In genomic region chr1:210372931-210373627, GRCh38 we compare ENCODE assay signal across 12 cellular contexts. TPM values are rescaled to one million over a fixed set of nuclear protein-coding genes. Genes with fewer than 3 reads are reported as not detected.
DNase-seq lines count a peak whose midpoint lies in the region; ATAC-seq and TF ChIP-seq lines count a peak whose summit lies in the region.
"Had no signal": no experiment of that assay in that cellular context is flagged by ENCODE, and none has a peak within 500 bp of the region (broad histone marks: within the 10 kb centered on the region; RNA-seq: fewer than 3 reads in every experiment).

No MANE protein-coding gene starts in this region.

- no peaks in the 10 kb centered on the region for H3K9me3 Mint-ChIP-seq in stimulated activated naive CD8-positive, alpha-beta T cell treated with anti-CD3 and anti-CD28 coated beads, Interleukin-15, Interleukin-2, amounts not matched to agents 100 ng/mL and 50 ng/mL, for 24 hours

- H3K4me1 Mint-ChIP-seq in stimulated activated naive CD8-positive, alpha-beta T cell treated with anti-CD3 and anti-CD28 coated beads, Interleukin-15, Interleukin-2, amounts not matched to agents 100 ng/mL and 50 ng/mL, for 24 hours (ENCODE audit: low read depth) = peaks cover 34% of the 10 kb centered on the region

- intact Hi-C loops in esophagus squamous epithelium (cut with DNase I) = no loop called here

- no peak for DNase-seq in stimulated activated naive CD8-positive, alpha-beta T cell treated with anti-CD3 and anti-CD28 coated beads, Interleukin-15, Interleukin-2, amounts not matched to agents 100 U/mL and 50 U/mL, for 24 hours
- DNase-seq in RWPE2 (ENCODE audit: low spot score) (no peak), esophagus squamous epithelium (lab: John Stamatoyannopoulos, UW) (no peak), mesenteric fat pad (ENCODE audit: low spot score) (no peak), amygdala (lab: John Stamatoyannopoulos, UW) (no peak), amniotic stem cell (lab: John Stamatoyannopoulos, UW) (no peak)
- DNase-seq: central memory CD4-positive, alpha-beta T cell; NCI-H510A treated with DMSO at 0.1 percent for 48 hours; stimulated activated CD4-positive, alpha-beta T cell treated with anti-CD3 and anti-CD28 coated beads, Interleukin-4, amount 100 ng/mL, for 4 hours had no signal

- no peak for TF ChIP-seq CTCF in RWPE2 (IDR thresholded peaks at IDR 0.05; ENCODE audit: poor library complexity, severe bottlenecking)
- TF ChIP-seq CTCF in esophagus squamous epithelium (IDR thresholded peaks at IDR 0.05) = no peak

- ATAC-seq in stimulated activated naive CD8-positive, alpha-beta T cell treated with anti-CD3 and anti-CD28 coated beads, Interleukin-15, Interleukin-2, amounts not matched to agents 100 U/mL and 50 U/mL, for 24 hours = no peak
- no peak for ATAC-seq in RWPE2 (ENCODE audit: low read depth)
- ATAC-seq in HG03025 (IDR thresholded peaks at IDR 0.05; ENCODE audit: low FRiP score, unreplicated experiment) = no peak

- peaks cover 18% of the 10 kb centered on the region for H3K4me1 ChIP-seq in RWPE2 (ENCODE audit: insufficient read depth, poor library complexity, severe bottlenecking)
- peaks cover 4 to 32% (median 14%) of the 10 kb centered on the region in 3 donors for H3K4me1 ChIP-seq in esophagus squamous epithelium

- peak overlapping the region; percentile 91 for H3K27ac Mint-ChIP-seq in stimulated activated naive CD8-positive, alpha-beta T cell treated with anti-CD3 and anti-CD28 coated beads, Interleukin-15, Interleukin-2, amounts not matched to agents 100 ng/mL and 50 ng/mL, for 24 hours

- no peaks in the 10 kb centered on the region for H3K27me3 Mint-ChIP-seq in stimulated activated naive CD8-positive, alpha-beta T cell treated with anti-CD3 and anti-CD28 coated beads, Interleukin-15, Interleukin-2, amounts not matched to agents 100 ng/mL and 50 ng/mL, for 24 hours

- peak overlapping the region; percentile 58 for H3K27ac ChIP-seq in RWPE2 (ENCODE audit: poor library complexity, severe bottlenecking)
- H3K27ac ChIP-seq in esophagus squamous epithelium = peak overlapping the region; percentile 46 to 82 (median 62)
- H3K27ac ChIP-seq: C4-2B had no signal

- no peaks in the 10 kb centered on the region for H3K36me3 ChIP-seq in RWPE2 (ENCODE audit: low read depth)
- H3K36me3 ChIP-seq in esophagus squamous epithelium = no peaks in the 10 kb centered on the region

- H3K4me3 ChIP-seq in RWPE2 (ENCODE audit: severe bottlenecking) (no peak overlapping the region), esophagus squamous epithelium (no peak overlapping the region)

- H3K27me3 ChIP-seq in RWPE2 (ENCODE audit: insufficient read depth, poor library complexity, severe bottlenecking) = no peaks in the 10 kb centered on the region
- H3K27me3 ChIP-seq in esophagus squamous epithelium = no peaks in the 10 kb centered on the region

- WGBS in esophagus squamous epithelium, 2 donors = 62 to 65% methylated on average over 6 of the region's 6 CpGs

- TF ChIP-seq POLR2A in esophagus squamous epithelium (IDR thresholded peaks at IDR 0.05) = no peak

- no peaks in the 10 kb centered on the region for H3K36me3 Mint-ChIP-seq in stimulated activated naive CD8-positive, alpha-beta T cell treated with anti-CD3 and anti-CD28 coated beads, Interleukin-15, Interleukin-2, amounts not matched to agents 100 ng/mL and 50 ng/mL, for 24 hours (ENCODE audit: low read depth)

- H3K9me3 ChIP-seq in RWPE2 (ENCODE audit: severe bottlenecking) = no peaks in the 10 kb centered on the region
- no peaks in the 10 kb centered on the region for H3K9me3 ChIP-seq in esophagus squamous epithelium

- no peak overlapping the region for H3K4me3 Mint-ChIP-seq in stimulated activated naive CD8-positive, alpha-beta T cell treated with anti-CD3 and anti-CD28 coated beads, Interleukin-15, Interleukin-2, amounts not matched to agents 100 ng/mL and 50 ng/mL, for 24 hours

RNA-seq across cellular contexts. Expression of gene HHAT, which starts 44.4 kb away (rescaled TPM):
- total RNA-seq in esophagus squamous epithelium (1 to 10 TPM; 3.4 to 5.2 (median 4.0) TPM), mesenteric fat pad (2.5 TPM)
